Comparison of ENCODE assay signal across 8 cellular contexts in genomic region chr12:70366581-70367267, GRCh38. TPM values are rescaled to one million over a fixed set of nuclear protein-coding genes. Genes with fewer than 3 reads are reported as not detected.
DNase-seq lines count a peak whose midpoint lies in the region; ATAC-seq and TF ChIP-seq lines count a peak whose summit lies in the region.

No MANE protein-coding gene starts in this region.

- H3K9me3 Mint-ChIP-seq in activated CD8-positive, alpha-beta T cell treated with anti-CD3 and anti-CD28 coated beads for 36 hours: no peaks in the 10 kb centered on the region
- H3K9me3 Mint-ChIP-seq in mesothelial cell of epicardium: no peaks in the 10 kb centered on the region

- CTCF ChIA-PET in activated CD8-positive, alpha-beta T cell treated with anti-CD3 and anti-CD28 coated beads for 36 hours (lab: Charles Lee): interaction anchor here (1.0 kb wide), 1 partner anchor 10 kb away, joined by 3 read pairs; no protein-coding TSS in a partner anchor

- H3K4me3 Mint-ChIP-seq in activated CD8-positive, alpha-beta T cell treated with anti-CD3 and anti-CD28 coated beads for 36 hours: peak overlapping the region; percentile 95
- H3K4me3 Mint-ChIP-seq in mesothelial cell of epicardium: peak overlapping the region; percentile 95

- H3K36me3 ChIP-seq in ectodermal cell (ENCODE audit: control insufficient read depth, insufficient read depth, low read length): no peaks in the 10 kb centered on the region

- H3K27me3 ChIP-seq in ectodermal cell (ENCODE audit: control insufficient read depth, insufficient read depth, low read length, poor library complexity, severe bottlenecking): peaks cover 39% of the 10 kb centered on the region

- 0% methylated on average over 71 of the region's 71 CpGs for WGBS in ectodermal cell, 2 experiments

- H3K4me1 ChIP-seq in ectodermal cell (ENCODE audit: control insufficient read depth, insufficient read depth, low read length): peaks cover 7% of the 10 kb centered on the region

- peak overlapping the region; percentile 59 for H3K27ac Mint-ChIP-seq in activated CD8-positive, alpha-beta T cell treated with anti-CD3 and anti-CD28 coated beads for 36 hours
- peak overlapping the region; percentile 89 for H3K27ac Mint-ChIP-seq in mesothelial cell of epicardium

- peaks cover 15% of the 10 kb centered on the region for H3K4me1 Mint-ChIP-seq in activated CD8-positive, alpha-beta T cell treated with anti-CD3 and anti-CD28 coated beads for 36 hours (ENCODE audit: low read depth)
- H3K4me1 Mint-ChIP-seq in mesothelial cell of epicardium: peaks cover 23% of the 10 kb centered on the region

- H3K27ac ChIP-seq in 22Rv1 (peak overlapping the region; percentile 67), ectodermal cell (ENCODE audit: insufficient read depth, low read depth, low read length, poor library complexity, severe bottlenecking) (no peak overlapping the region)

- peaks cover 9% of the 10 kb centered on the region for H3K27me3 Mint-ChIP-seq in activated CD8-positive, alpha-beta T cell treated with anti-CD3 and anti-CD28 coated beads for 36 hours
- H3K27me3 Mint-ChIP-seq in mesothelial cell of epicardium (ENCODE audit: low read depth): peaks cover 20% of the 10 kb centered on the region

- intact Hi-C loops in activated CD8-positive, alpha-beta T cell treated with anti-CD3 and anti-CD28 coated beads for 36 hours (cut with micrococcal nuclease): loop anchor here (5.0 kb wide), 1 partner anchor 124 kb away; the partner anchor contains the start of gene CNOT2

- H3K4me3 ChIP-seq in ectodermal cell (ENCODE audit: insufficient read depth, low read depth, low read length): peak overlapping the region; percentile 80

- DNase-seq in NCI-H345 treated with DMSO at 0.1 percent for 48 hours (lab: John Stamatoyannopoulos, UW; ENCODE audit: unreplicated experiment) (peak; percentile 51), mesothelial cell of epicardium (ENCODE audit: low spot score in 2 of 2, unreplicated experiment in 2 of 2) (peak; percentile 34 to 64)
- DNase-seq in activated CD8-positive, alpha-beta T cell treated with anti-CD3 and anti-CD28 coated beads for 36 hours: peak; percentile 71
- peak; percentile 61 for DNase-seq in stimulated activated CD8-positive, alpha-beta memory T cell treated with anti-CD3 and anti-CD28 coated beads, Interleukin-4, amount 100 ng/mL, for 48 hours

- POLR2A ChIA-PET in activated CD8-positive, alpha-beta T cell treated with anti-CD3 and anti-CD28 coated beads for 36 hours (lab: Charles Lee): interaction anchor here (1.0 to 1.7 kb wide), 2 partner anchors 9 kb away, joined by 4 to 5 read pairs; no protein-coding TSS in a partner anchor

- TF ChIP-seq CTCF in 22Rv1 (IDR thresholded peaks at IDR 0.05) (peak; percentile 12; the same call in 1 of the 2 replicates), mesothelial cell of epicardium (IDR thresholded peaks at IDR 0.05; ENCODE audit: unreplicated experiment) (no peak)
- TF ChIP-seq CTCF in activated CD8-positive, alpha-beta T cell treated with anti-CD3 and anti-CD28 coated beads for 36 hours (IDR thresholded peaks at IDR 0.05): no peak

- H3K36me3 Mint-ChIP-seq in activated CD8-positive, alpha-beta T cell treated with anti-CD3 and anti-CD28 coated beads for 36 hours (ENCODE audit: low read depth): no peaks in the 10 kb centered on the region
- peaks cover 4% of the 10 kb centered on the region for H3K36me3 Mint-ChIP-seq in mesothelial cell of epicardium

- ATAC-seq in GM18511 (IDR thresholded peaks at IDR 0.05; ENCODE audit: unreplicated experiment) (peak; percentile 47), HG03039 (IDR thresholded peaks at IDR 0.05; ENCODE audit: unreplicated experiment) (peak; percentile 36)
- peak; percentile 64 for ATAC-seq in activated CD8-positive, alpha-beta T cell treated with anti-CD3 and anti-CD28 coated beads for 36 hours

- no peaks in the 10 kb centered on the region for H3K9me3 ChIP-seq in ectodermal cell (ENCODE audit: control insufficient read depth, low read length)

RNA-seq across cellular contexts. Expression of gene KCNMB4, which starts 0.6 kb away (rescaled TPM):
- 1 to 10 TPM; 1.0 to 1.3 TPM for total RNA-seq in activated CD8-positive, alpha-beta T cell treated with anti-CD3 and anti-CD28 coated beads for 36 hours
- polyA plus RNA-seq in ectodermal cell (2013, experiment 1 of 4): 8.4 TPM
- 11.5 TPM for polyA plus RNA-seq in ectodermal cell (2013, experiment 2 of 4)
- polyA plus RNA-seq in ectodermal cell (2013, experiment 3 of 4): 8.7 TPM
- polyA plus RNA-seq in ectodermal cell (2013, experiment 4 of 4): 8.5 TPM
- total RNA-seq in mesothelial cell of epicardium: 14.1 to 15.7 TPM (median 15.4 TPM) in 3 replicates
